In the genomic region with DNA sequence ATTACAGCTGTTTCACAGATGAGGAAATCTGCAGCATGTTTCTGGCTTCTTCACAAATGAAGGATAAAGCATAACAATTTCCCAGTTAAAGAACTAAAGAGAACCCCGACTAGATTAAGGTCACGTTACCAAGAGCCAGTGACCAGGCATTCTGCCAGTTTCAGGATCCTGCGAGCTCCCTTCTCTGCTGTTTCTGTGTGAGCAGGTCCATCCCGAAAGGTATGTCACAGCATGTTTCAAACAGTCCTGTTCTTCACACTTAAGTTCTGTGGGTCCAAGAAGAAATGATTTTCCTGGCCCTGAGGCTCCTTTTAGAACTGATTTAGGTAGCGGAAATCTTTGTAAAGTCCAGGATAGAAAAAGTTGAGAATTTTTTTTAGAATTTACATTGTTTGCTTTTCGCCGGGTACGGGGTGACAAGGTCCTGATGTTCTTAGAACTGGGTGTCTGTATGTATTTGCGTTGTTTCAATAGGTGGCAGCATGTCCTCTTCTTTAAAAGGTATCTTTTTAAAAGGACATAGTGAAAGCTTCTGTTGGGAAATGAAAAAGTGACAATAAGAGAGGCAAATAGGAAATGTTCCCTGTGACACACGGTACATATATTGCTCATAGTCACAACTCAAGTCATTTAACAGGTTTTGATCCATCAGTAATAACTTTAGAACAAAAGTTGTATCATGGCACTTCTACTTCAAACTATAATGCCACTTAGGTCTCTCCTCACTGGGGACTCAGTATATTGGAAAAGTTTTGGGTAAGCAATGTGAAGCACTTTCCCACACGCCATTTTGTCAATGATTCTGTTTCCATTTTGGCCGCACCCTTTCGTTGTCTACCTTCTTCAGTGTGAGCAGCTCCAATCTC, we compare ENCODE assay signal across 9 cellular contexts. TPM values are rescaled to one million over a fixed set of nuclear protein-coding genes. Genes with fewer than 3 reads are reported as not detected.
DNase-seq lines count a peak whose midpoint lies in the region; ATAC-seq, FAIRE-seq and TF ChIP-seq lines count a peak whose summit lies in the region.
"Had no signal": no experiment of that assay in that cellular context is flagged by ENCODE, and none has a peak within 500 bp of the region (broad histone marks: within the 10 kb centered on the region; RNA-seq: fewer than 3 reads in every experiment).

No MANE protein-coding gene starts in this region.

- no peak for FAIRE-seq in kidney (lab: Jason Lieb, UNC)

- H3K4me3 ChIP-seq in kidney (ENCODE audit: low read length in 2 of 2), result no peak overlapping the region

- no peak overlapping the region for H3K9ac ChIP-seq in kidney (ENCODE audit: low read length in 2 of 2)

- no peak overlapping the region for H3K4me3 Mint-ChIP-seq in activated naive CD8-positive, alpha-beta T cell treated with anti-CD3 and anti-CD28 coated beads, Interleukin-2, amount 50 U/mL, for 24 hours

- no peaks in the 10 kb centered on the region for H3K36me3 ChIP-seq in kidney (ENCODE audit: control insufficient read depth in 1 of 2, insufficient read depth in 2 of 2, low read length in 2 of 2)

- TF ChIP-seq CTCF in AG09319 (IDR thresholded peaks at IDR 0.05; ENCODE audit: low read depth, low read length) (peak; percentile 46), GM13976 (IDR thresholded peaks at IDR 0.05; ENCODE audit: borderline replicate concordance, control extremely low read depth, extremely low read depth, insufficient read depth, missing control alignments) (peak; percentile 24), kidney (IDR thresholded peaks at IDR 0.05; ENCODE audit: borderline replicate concordance, extremely low read depth, insufficient read depth) (peak; percentile 30)

- H3K27ac Mint-ChIP-seq in activated naive CD8-positive, alpha-beta T cell treated with anti-CD3 and anti-CD28 coated beads, Interleukin-2, amount 50 U/mL, for 24 hours, result no peak overlapping the region

- H3K36me3 Mint-ChIP-seq in activated naive CD8-positive, alpha-beta T cell treated with anti-CD3 and anti-CD28 coated beads, Interleukin-2, amount 50 U/mL, for 24 hours (ENCODE audit: low read depth), result no peaks in the 10 kb centered on the region

- peak; percentile 79 for ATAC-seq in activated naive CD8-positive, alpha-beta T cell treated with anti-CD3 and anti-CD28 coated beads, Interleukin-2, amount 50 U/mL, for 24 hours

- no peak overlapping the region for H3K27ac ChIP-seq in kidney (ENCODE audit: low read depth in 2 of 2, low read length in 2 of 2)

- in situ Hi-C loops in GM13976 (cut with MboI; ENCODE audit: low sequenced_read_pairs, unreplicated experiment), result loop anchor here (10.0 to 25.0 kb wide), 2 partner anchors 102 to 310 kb away; a partner anchor contains a TSS

- H3K9me3 Mint-ChIP-seq in activated naive CD8-positive, alpha-beta T cell treated with anti-CD3 and anti-CD28 coated beads, Interleukin-2, amount 50 U/mL, for 24 hours, result no peaks in the 10 kb centered on the region

- peaks cover 23% of the 10 kb centered on the region for H3K27me3 Mint-ChIP-seq in activated naive CD8-positive, alpha-beta T cell treated with anti-CD3 and anti-CD28 coated beads, Interleukin-2, amount 50 U/mL, for 24 hours

- H3K9me3 ChIP-seq in kidney (ENCODE audit: control insufficient read depth in 1 of 2, low read length in 2 of 2), result no peaks in the 10 kb centered on the region

- peaks cover 6% of the 10 kb centered on the region for H3K4me1 Mint-ChIP-seq in activated naive CD8-positive, alpha-beta T cell treated with anti-CD3 and anti-CD28 coated beads, Interleukin-2, amount 50 U/mL, for 24 hours

- DNase-seq in AG09319 (ENCODE audit: extremely low read depth, low read depth), result peak; percentile 3
- DNase-seq in GM13976 (ENCODE audit: low spot score), result peak; percentile 23
- DNase-seq in LoVo (ENCODE audit: low spot score), result peak; percentile 57
- DNase-seq in activated naive CD8-positive, alpha-beta T cell treated with anti-CD3 and anti-CD28 coated beads, Interleukin-2, amount 50 U/mL, for 24 hours, result no peak
- DNase-seq in kidney, result no peak
- DNase-seq in NCI-H524 treated with DMSO at 0.1 percent for 48 hours (lab: John Stamatoyannopoulos, UW), result no peak
- no peak for DNase-seq in activated CD4-positive, CD25-positive, alpha-beta regulatory T cell (lab: John Stamatoyannopoulos, UW)
- no peak for DNase-seq in ecto neural progenitor cell (ENCODE audit: low spot score)

- intact Hi-C loops in kidney (cut with DNase I), result loop anchor here (10.0 kb wide), 1 partner anchor 112 kb away; no protein-coding TSS in a partner anchor

- no peaks in the 10 kb centered on the region for H3K4me1 ChIP-seq in kidney (ENCODE audit: control insufficient read depth in 1 of 2, insufficient read depth in 1 of 2, low read depth in 1 of 2, low read length in 2 of 2)

RNA-seq across cellular contexts. Expression of a gene that starts 18.4 kb away (rescaled TPM):
- total RNA-seq in kidney, result not detected
- polyA plus RNA-seq in kidney (ENCODE audit: insufficient read depth, low read depth, low replicate concordance), result not detected
- total RNA-seq: subcutaneous adipose tissue had no signal

Comparison
In these comparisons a context has a peak if more than half of its experiments do, and no peak if none do; other contexts are left out.
1. DNase-seq: peak in AG09319 (single experiment), GM13976 (single experiment) and LoVo (single experiment); none in activated naive CD8-positive, alpha-beta T cell treated with anti-CD3 and anti-CD28 coated beads, Interleukin-2, amount 50 U/mL, for 24 hours (single experiment), kidney (single experiment), NCI-H524 treated with DMSO at 0.1 percent for 48 hours (single experiment), activated CD4-positive, CD25-positive, alpha-beta regulatory T cell (0 of 4) and ecto neural progenitor cell (single experiment).
2. Peak in every context shown above with its lines, with median percentiles within 50 percentile points of each other: CTCF ChIP-seq.